In the genomic region with DNA sequence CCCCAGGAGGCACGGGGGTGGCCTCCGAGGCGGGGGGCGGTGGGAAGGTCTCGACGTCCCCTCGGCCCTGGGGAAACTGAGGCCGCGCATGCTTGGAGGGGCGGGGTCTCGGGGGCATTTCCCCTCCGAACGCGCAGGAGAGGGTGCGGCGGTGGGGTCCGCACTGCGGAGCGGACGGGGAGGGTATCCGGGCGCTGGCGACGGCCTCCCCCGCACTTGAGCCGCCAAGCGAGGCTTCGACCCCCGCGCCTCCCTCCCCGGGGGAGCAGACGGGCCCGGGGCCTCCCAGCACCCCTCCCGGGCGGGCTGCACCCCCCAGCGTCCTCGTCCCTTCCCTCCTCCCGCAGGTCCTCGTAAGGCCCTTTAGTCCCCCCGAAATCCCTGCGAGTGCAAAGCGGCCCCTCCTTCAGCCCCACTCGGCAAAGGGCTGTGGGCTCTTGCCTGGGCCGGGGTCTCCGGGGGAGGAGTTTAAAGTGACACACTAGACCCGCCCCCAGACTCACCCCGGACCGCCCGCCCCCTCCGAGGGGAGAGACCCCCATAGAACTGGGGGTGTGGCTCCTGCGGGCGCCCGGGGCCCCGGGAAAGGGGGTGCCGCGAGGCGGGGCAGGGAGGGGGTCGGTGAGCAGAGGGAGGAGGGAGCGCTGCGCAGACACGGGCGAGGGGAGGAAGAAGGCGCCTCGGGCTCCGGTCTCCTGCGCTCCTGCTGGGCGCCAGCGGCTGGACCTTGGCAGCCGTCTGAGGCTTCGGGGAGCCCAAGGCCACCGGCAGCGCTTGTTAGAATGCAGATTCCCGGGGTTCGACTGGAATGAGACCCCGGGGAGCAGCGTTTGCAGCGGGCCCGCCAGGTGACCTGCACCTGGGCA, we compare ENCODE assay signal across 3 cellular contexts.
TF ChIP-seq lines count a peak whose summit lies in the region.

No MANE protein-coding gene starts in this region.

TF ChIP-seq in A549, 52 proteins besides CTCF, POLR2A, EP300 and RAD21:
- TF ChIP-seq MAFK (IDR thresholded peaks at IDR 0.05; ENCODE audit: partially characterized antibody), result no peak
- no peak for TF ChIP-seq CHD4 (IDR thresholded peaks at IDR 0.05; ENCODE audit: borderline replicate concordance)
- peak; percentile 65; the same call in 1 of the 2 replicates for TF ChIP-seq RNF2 (IDR thresholded peaks at IDR 0.05; ENCODE audit: borderline replicate concordance, low read depth)
TF ChIP-seq in A549: peak in this region for 1.

TF ChIP-seq in IMR-90, 13 proteins besides CTCF, POLR2A, EP300 and RAD21:
- TF ChIP-seq CEBPB (IDR thresholded peaks at IDR 0.05; ENCODE audit: low read depth, low read length) (no peak), SMC3 (IDR thresholded peaks at IDR 0.05; ENCODE audit: low read depth, low read length) (no peak)

TF ChIP-seq in neural cell, 6 proteins besides CTCF, POLR2A, EP300 and RAD21:
- TF ChIP-seq POLR2AphosphoS5 (IDR thresholded peaks at IDR 0.05), result no peak
- TF ChIP-seq MXI1 (conservative IDR thresholded peaks at IDR 0.05; ENCODE audit: poor library complexity, severe bottlenecking), result no peak
- no peak for TF ChIP-seq EZH2 (IDR thresholded peaks at IDR 0.05; ENCODE audit: borderline replicate concordance, insufficient read depth, low read length, poor library complexity, severe bottlenecking)
- TF ChIP-seq, protein P1, sequence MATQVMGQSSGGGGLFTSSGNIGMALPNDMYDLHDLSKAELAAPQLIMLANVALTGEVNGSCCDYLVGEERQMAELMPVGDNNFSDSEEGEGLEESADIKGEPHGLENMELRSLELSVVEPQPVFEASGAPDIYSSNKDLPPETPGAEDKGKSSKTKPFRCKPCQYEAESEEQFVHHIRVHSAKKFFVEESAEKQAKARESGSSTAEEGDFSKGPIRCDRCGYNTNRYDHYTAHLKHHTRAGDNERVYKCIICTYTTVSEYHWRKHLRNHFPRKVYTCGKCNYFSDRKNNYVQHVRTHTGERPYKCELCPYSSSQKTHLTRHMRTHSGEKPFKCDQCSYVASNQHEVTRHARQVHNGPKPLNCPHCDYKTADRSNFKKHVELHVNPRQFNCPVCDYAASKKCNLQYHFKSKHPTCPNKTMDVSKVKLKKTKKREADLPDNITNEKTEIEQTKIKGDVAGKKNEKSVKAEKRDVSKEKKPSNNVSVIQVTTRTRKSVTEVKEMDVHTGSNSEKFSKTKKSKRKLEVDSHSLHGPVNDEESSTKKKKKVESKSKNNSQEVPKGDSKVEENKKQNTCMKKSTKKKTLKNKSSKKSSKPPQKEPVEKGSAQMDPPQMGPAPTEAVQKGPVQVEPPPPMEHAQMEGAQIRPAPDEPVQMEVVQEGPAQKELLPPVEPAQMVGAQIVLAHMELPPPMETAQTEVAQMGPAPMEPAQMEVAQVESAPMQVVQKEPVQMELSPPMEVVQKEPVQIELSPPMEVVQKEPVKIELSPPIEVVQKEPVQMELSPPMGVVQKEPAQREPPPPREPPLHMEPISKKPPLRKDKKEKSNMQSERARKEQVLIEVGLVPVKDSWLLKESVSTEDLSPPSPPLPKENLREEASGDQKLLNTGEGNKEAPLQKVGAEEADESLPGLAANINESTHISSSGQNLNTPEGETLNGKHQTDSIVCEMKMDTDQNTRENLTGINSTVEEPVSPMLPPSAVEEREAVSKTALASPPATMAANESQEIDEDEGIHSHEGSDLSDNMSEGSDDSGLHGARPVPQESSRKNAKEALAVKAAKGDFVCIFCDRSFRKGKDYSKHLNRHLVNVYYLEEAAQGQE (IDR thresholded peaks at IDR 0.05; ENCODE audit: borderline replicate concordance), result no peak
- no peak for TF ChIP-seq SMC3 (conservative IDR thresholded peaks at IDR 0.05; ENCODE audit: poor library complexity)
- TF ChIP-seq TAF1 (IDR thresholded peaks at IDR 0.05; ENCODE audit: low read depth), result no peak
